1 cellular context compared by ENCODE assay signal in genomic region chr9:73684601-73685000, GRCh38.
TF ChIP-seq lines count a peak whose summit lies in the region.

No MANE protein-coding gene starts in this region.

TF ChIP-seq in WTC11, 78 proteins besides CTCF, POLR2A, EP300 and RAD21 (continued from another document):
- TF ChIP-seq ARID4B (CRISPR knock-in tag; IDR thresholded peaks at IDR 0.05; ENCODE audit: borderline replicate concordance) (no peak), ZNF317 (CRISPR knock-in tag; IDR thresholded peaks at IDR 0.05; ENCODE audit: borderline replicate concordance, low read depth) (no peak), ERG (CRISPR knock-in tag; IDR thresholded peaks at IDR 0.05) (no peak), ZSCAN18 (CRISPR knock-in tag; IDR thresholded peaks at IDR 0.05) (no peak), ATF3 (CRISPR knock-in tag; conservative IDR thresholded peaks at IDR 0.05) (no peak), ZNF396 (CRISPR knock-in tag; IDR thresholded peaks at IDR 0.05; ENCODE audit: borderline replicate concordance) (no peak), MLX (CRISPR knock-in tag; IDR thresholded peaks at IDR 0.05) (no peak)
